ENCODE assay signal across 8 cellular contexts in genomic region chr11:128519353-128519752, GRCh38.
DNase-seq lines count a peak whose midpoint lies in the region; ATAC-seq lines count a peak whose summit lies in the region.

No MANE protein-coding gene starts in this region.

- in situ Hi-C loops in ACHN (cut with HindIII; ENCODE audit: low pct_ligation_motif_present, low pct_unique_long_range_greater_than_20kb, low sequenced_read_pairs) = no loop called here

- no peak overlapping the region for H3K18ac ChIP-seq in mesenchymal stem cell (ENCODE audit: low read depth in 1 of 2, low read length in 2 of 2)

- no peak overlapping the region for H3K14ac ChIP-seq in mesenchymal stem cell (ENCODE audit: low read length in 2 of 2)

- WGBS in mesenchymal stem cell = 67% methylated on average over 4 of the region's 4 CpGs

- H3K4me3 ChIP-seq in mesenchymal stem cell (ENCODE audit: insufficient read depth in 1 of 2, low read depth in 1 of 2, low read length in 2 of 2) = peak overlapping the region in 1 of 2 experiments; percentile 93

- H3K9me3 Mint-ChIP-seq in activated naive CD4-positive, alpha-beta T cell treated with anti-CD3 and anti-CD28 coated beads, Interleukin-2, amount 50 U/mL, for 72 hours = no peaks in the 10 kb centered on the region

- peaks cover 75 to 76% of the 10 kb centered on the region in 2 donors for H3K36me3 Mint-ChIP-seq in activated naive CD4-positive, alpha-beta T cell treated with anti-CD3 and anti-CD28 coated beads, Interleukin-2, amount 50 U/mL, for 72 hours

- peak overlapping the region; percentile 90 for H3K27ac ChIP-seq in mesenchymal stem cell (ENCODE audit: low read length, poor library complexity, severe bottlenecking)

- H3K4me2 ChIP-seq in mesenchymal stem cell (ENCODE audit: low read length, poor library complexity, severe bottlenecking) = peak overlapping the region; percentile 67

- H3K36me3 ChIP-seq in mesenchymal stem cell (ENCODE audit: control insufficient read depth in 1 of 2, insufficient read depth in 2 of 2, low read depth in 1 of 2, low read length in 2 of 2) = peaks cover 0 to 10% of the 10 kb centered on the region in 2 experiments

- H3K79me1 ChIP-seq in mesenchymal stem cell (replicated peaks; ENCODE audit: low read length, poor library complexity, severe bottlenecking) = peaks cover 1% of the 10 kb centered on the region

- peak overlapping the region; percentile 99 for H3K9ac ChIP-seq in mesenchymal stem cell (ENCODE audit: low read length)

- no peaks in the 10 kb centered on the region for H3K27me3 ChIP-seq in mesenchymal stem cell (ENCODE audit: control insufficient read depth in 1 of 2, insufficient read depth in 1 of 2, low read length in 2 of 2)

- no peak overlapping the region for H2BK12ac ChIP-seq in mesenchymal stem cell (ENCODE audit: low read length in 2 of 2)

- peaks cover 11% of the 10 kb centered on the region for H3K4me1 ChIP-seq in mesenchymal stem cell (ENCODE audit: control insufficient read depth, insufficient read depth, low read depth, low read length)

- H2BK15ac ChIP-seq in mesenchymal stem cell (ENCODE audit: low read depth, poor library complexity, severe bottlenecking) = no peak overlapping the region

- H3K9me3 ChIP-seq in mesenchymal stem cell (ENCODE audit: control insufficient read depth, low read length) = no peaks in the 10 kb centered on the region

- peak overlapping the region; percentile 97 for H3K27ac Mint-ChIP-seq in activated naive CD4-positive, alpha-beta T cell treated with anti-CD3 and anti-CD28 coated beads, Interleukin-2, amount 50 U/mL, for 72 hours

- H2BK120ac ChIP-seq in mesenchymal stem cell (ENCODE audit: low read depth, low read length) = no peak overlapping the region

- H4K8ac ChIP-seq in mesenchymal stem cell (ENCODE audit: low read length) = no peak overlapping the region

- peak; percentile 18 for ATAC-seq in GM19395 (IDR thresholded peaks at IDR 0.05; ENCODE audit: unreplicated experiment)
- ATAC-seq in activated naive CD4-positive, alpha-beta T cell treated with anti-CD3 and anti-CD28 coated beads, Interleukin-2, amount 50 U/mL, for 72 hours = no peak
- ATAC-seq in HG02884 (IDR thresholded peaks at IDR 0.05; ENCODE audit: unreplicated experiment) = no peak
- no peak for ATAC-seq in GM18498 (IDR thresholded peaks at IDR 0.05; ENCODE audit: unreplicated experiment)

- peak; percentile 68 for DNase-seq in ACHN
- no peak for DNase-seq in activated naive CD4-positive, alpha-beta T cell treated with anti-CD3 and anti-CD28 coated beads, Interleukin-2, amount 50 U/mL, for 72 hours (ENCODE audit: low spot score in 2 of 2)
- DNase-seq in mesenchymal stem cell = no peak
- DNase-seq in NCI-H524 (lab: John Stamatoyannopoulos, UW) = no peak
- no peak for DNase-seq in GM19238 (ENCODE audit: insufficient read length, low spot score)

- H2AK5ac ChIP-seq in mesenchymal stem cell (ENCODE audit: low read length, severe bottlenecking) = no peak overlapping the region

- no peak overlapping the region for H2AFZ ChIP-seq in mesenchymal stem cell (ENCODE audit: low read depth, low read length)

- no peak overlapping the region for H3K4ac ChIP-seq in mesenchymal stem cell (ENCODE audit: low read depth in 1 of 2, low read length in 2 of 2)

- peak overlapping the region; percentile 59 for H2BK5ac ChIP-seq in mesenchymal stem cell (ENCODE audit: low read depth, low read length, poor library complexity, severe bottlenecking)

- no peak overlapping the region for H3K23ac ChIP-seq in mesenchymal stem cell (ENCODE audit: low read length in 2 of 2)

- H4K91ac ChIP-seq in mesenchymal stem cell (ENCODE audit: low read length) = no peak overlapping the region
